13 cellular contexts compared by ENCODE assay signal in genomic region chr18:42931501-42931900, GRCh38.
DNase-seq lines count a peak whose midpoint lies in the region; ATAC-seq and TF ChIP-seq lines count a peak whose summit lies in the region.
"Had no signal": no experiment of that assay in that cellular context is flagged by ENCODE, and none has a peak within 500 bp of the region (broad histone marks: within the 10 kb centered on the region; RNA-seq: fewer than 3 reads in every experiment).

No MANE protein-coding gene starts in this region.

- H3K4me3 ChIP-seq in astrocyte of the cerebellum (ENCODE audit: low read depth, low read length) (no peak overlapping the region), heart right ventricle (peak overlapping the region in 1 of 10 donors; percentile 1)
- H3K4me3 ChIP-seq: upper lobe of left lung had no signal

- DNase-seq in GM04503 (ENCODE audit: low read depth), result peak; percentile 45
- DNase-seq in astrocyte of the cerebellum (ENCODE audit: low read depth), result peak; percentile 58
- peak in 1 of 2 donors; percentile 54 for DNase-seq in heart right ventricle
- no peak for DNase-seq in omental fat pad (ENCODE audit: low spot score)
- no peak for DNase-seq in DMS 273 treated with DMSO at 0.1 percent for 48 hours (lab: John Stamatoyannopoulos, UW)
- DNase-seq in T-helper 1 cell, result no peak
- DNase-seq in hippocampal formation (lab: John Stamatoyannopoulos, UW), result no peak
- DNase-seq: activated CD8-positive, alpha-beta memory T cell treated with anti-CD3 and anti-CD28 coated beads for 24 hours; activated naive CD8-positive, alpha-beta T cell treated with anti-CD3 and anti-CD28 coated beads for 36 hours; CD4-positive, CD25-positive, alpha-beta regulatory T cell; PC-3; upper lobe of left lung had no signal

- WGBS in heart right ventricle, 2 donors, result 4 to 15% methylated on average over 3 of the region's 3 CpGs

- H3K27me3 ChIP-seq in heart right ventricle, result no peaks in the 10 kb centered on the region
- H3K27me3 ChIP-seq: upper lobe of left lung had no signal

- peaks cover 0 to 27% (median 16%) of the 10 kb centered on the region in 9 donors for H3K4me1 ChIP-seq in heart right ventricle

- no peaks in the 10 kb centered on the region for H3K36me3 ChIP-seq in heart right ventricle
- H3K36me3 ChIP-seq: upper lobe of left lung had no signal

- in situ Hi-C loops in astrocyte of the cerebellum (cut with HindIII; ENCODE audit: low sequenced_read_pairs), result no loop called here

- no peaks in the 10 kb centered on the region for H3K9me3 ChIP-seq in heart right ventricle
- H3K9me3 ChIP-seq: upper lobe of left lung had no signal

- ATAC-seq in heart right ventricle, result peak in 7 of 8 donors; percentile 78 to 95 (median 93)
- peak; percentile 88 for ATAC-seq in omental fat pad (ENCODE audit: low FRiP score)
- no peak for ATAC-seq in GM21367 (IDR thresholded peaks at IDR 0.05; ENCODE audit: unreplicated experiment)
- ATAC-seq: PC-3 had no signal

- TF ChIP-seq CTCF in astrocyte of the cerebellum (IDR thresholded peaks at IDR 0.05; ENCODE audit: low read depth, low read length, missing control alignments), result no peak
- no peak for TF ChIP-seq CTCF in heart right ventricle (IDR thresholded peaks at IDR 0.05)
- no peak for TF ChIP-seq CTCF in omental fat pad (IDR thresholded peaks at IDR 0.05)

- intact Hi-C loops in heart right ventricle (cut with DNase I), result no loop called here

- peak overlapping the region in 8 of 10 donors; percentile 4 to 80 (median 56) for H3K27ac ChIP-seq in heart right ventricle

Comparison
In these comparisons a context has a peak if more than half of its experiments do, and no peak if none do; other contexts are left out.
1. DNase-seq: peak in GM04503 (single experiment) and astrocyte of the cerebellum (single experiment); none in omental fat pad (single experiment), DMS 273 treated with DMSO at 0.1 percent for 48 hours (single experiment), T-helper 1 cell (0 of 5) and hippocampal formation (0 of 2).